ENCODE assay signal across 14 cellular contexts in the genomic region with DNA sequence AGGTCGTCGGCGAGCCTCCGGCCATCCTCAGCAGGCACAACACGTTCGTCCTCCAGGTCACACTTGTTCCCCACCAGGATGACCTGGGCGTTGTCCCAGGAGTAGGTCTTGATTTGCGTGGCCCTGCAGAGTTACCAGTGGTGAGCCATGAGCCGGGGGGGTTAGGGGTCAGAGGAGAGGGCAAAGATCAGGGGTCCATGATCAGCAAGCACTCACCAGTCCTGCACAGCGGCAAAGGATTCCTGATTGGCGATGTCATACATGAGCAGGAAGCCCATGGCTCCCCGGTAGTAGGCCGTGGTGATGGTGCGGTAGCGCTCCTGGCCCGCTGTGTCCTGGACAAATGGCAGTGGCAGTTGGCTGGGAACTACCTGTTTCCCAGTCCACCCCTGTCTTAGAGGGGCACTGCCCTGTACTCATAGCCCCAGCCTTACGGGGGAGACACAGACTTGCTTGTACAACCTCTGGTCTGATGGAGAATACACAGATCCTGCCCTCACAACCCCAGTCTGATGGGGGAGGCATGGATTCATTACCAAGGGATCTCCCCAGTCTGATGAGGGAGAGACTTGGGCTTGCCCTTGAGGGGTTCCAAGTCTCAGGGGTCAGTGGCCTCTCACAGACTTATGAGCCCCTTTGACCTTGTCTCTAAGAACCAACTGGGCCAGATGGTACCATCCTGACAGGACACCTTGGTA. TPM values are rescaled to one million over a fixed set of nuclear protein-coding genes. Genes with fewer than 3 reads are reported as not detected.
DNase-seq lines count a peak whose midpoint lies in the region; ATAC-seq, FAIRE-seq and TF ChIP-seq lines count a peak whose summit lies in the region.
"Had no signal": no experiment of that assay in that cellular context is flagged by ENCODE, and none has a peak within 500 bp of the region (broad histone marks: within the 10 kb centered on the region; RNA-seq: fewer than 3 reads in every experiment).

No MANE protein-coding gene starts in this region.

- intact Hi-C loops in K562 (cut with micrococcal nuclease): no loop called here

- in situ Hi-C loops in K562 (cut with MboI): no loop called here
- in situ Hi-C loops in GM23248 (cut with MboI): no loop called here

- no peaks in the 10 kb centered on the region for H3K9me1 ChIP-seq in K562 (ENCODE audit: control insufficient read depth, insufficient read depth, low read length)

- H3K9ac ChIP-seq in SK-N-SH (no peak overlapping the region), K562 (ENCODE audit: insufficient read depth in 1 of 2, low read depth in 2 of 2, low read length in 2 of 2) (no peak overlapping the region), mesendoderm (ENCODE audit: low read length) (no peak overlapping the region), GM23248 (no peak overlapping the region)
- H3K9ac ChIP-seq: BLaER1 had no signal

- POLR2A ChIA-PET in SK-N-SH (lab: Yijun Ruan, JAX) (no interaction called here), K562 (lab: Yijun Ruan, JAX) (interaction anchor here (1.5 kb wide), 1 partner anchor 10 kb away, joined by 4 read pairs; a partner anchor contains a TSS)

- no peak overlapping the region for H3K4me2 ChIP-seq in SK-N-SH
- no peak overlapping the region for H3K4me2 ChIP-seq in K562 (ENCODE audit: insufficient read depth, low read length)
- H3K4me2 ChIP-seq in mesendoderm (ENCODE audit: low read length): no peak overlapping the region
- no peak overlapping the region for H3K4me2 ChIP-seq in GM23248 (ENCODE audit: unreplicated experiment)
- H3K4me2 ChIP-seq: BLaER1 had no signal

- no peak overlapping the region for H2BK120ac ChIP-seq in mesendoderm (ENCODE audit: low read depth, low read length)

- H3K79me1 ChIP-seq in mesendoderm (ENCODE audit: low read length): no peaks in the 10 kb centered on the region

- H3K9me3 ChIP-seq in SK-N-SH (no peaks in the 10 kb centered on the region), K562 (replicated peaks; ENCODE audit: control insufficient read depth, insufficient read depth, low read depth, low read length) (no peaks in the 10 kb centered on the region), GM23248 (ENCODE audit: low read depth) (no peaks in the 10 kb centered on the region)

- H4K5ac ChIP-seq in mesendoderm (ENCODE audit: low read length): no peak overlapping the region

- H3K27ac ChIP-seq in SK-N-SH (ENCODE audit: low read depth in 2 of 2, low read length in 1 of 2) (no peak overlapping the region), K562 (ENCODE audit: extremely low read depth, low read depth, low read length) (no peak overlapping the region), mesendoderm (ENCODE audit: low read depth, low read length) (no peak overlapping the region), GM23248 (no peak overlapping the region)
- H3K27ac ChIP-seq: 22Rv1, BLaER1 had no signal

- H2AK5ac ChIP-seq in mesendoderm (ENCODE audit: low read length): no peak overlapping the region

- no peak for FAIRE-seq in K562 (lab: Jason Lieb, UNC)
- FAIRE-seq: H54 had no signal

- WGBS in SK-N-SH (ENCODE audit: low lambda C conversion rate): 95% methylated on average over 16 of the region's 17 CpGs
- 69% methylated on average over 15 of the region's 17 CpGs for WGBS in K562 (ENCODE audit: insufficient coverage, low coverage, missing lambda C conversion rate)
- WGBS in mesendoderm (ENCODE audit: extremely low coverage, insufficient coverage, low lambda C conversion rate): no CpG with 5 or more reads among the region's 17 CpGs
- WGBS in GM23248 (ENCODE audit: low coverage in 1 of 2, low lambda C conversion rate in 2 of 2, missing lambda C conversion rate in 2 of 2), 2 experiments: 90 to 96% methylated on average over 16 to 17 of the region's 17 CpGs

- H3K27me3 ChIP-seq in SK-N-SH (ENCODE audit: insufficient read depth) (no peaks in the 10 kb centered on the region), K562 (ENCODE audit: control insufficient read depth in 2 of 2, insufficient read depth in 2 of 2, low read length in 2 of 2) (no peaks in the 10 kb centered on the region), mesendoderm (ENCODE audit: insufficient read depth, low read length, poor library complexity) (no peaks in the 10 kb centered on the region), GM23248 (replicated peaks; ENCODE audit: insufficient read depth) (no peaks in the 10 kb centered on the region)
- H3K27me3 ChIP-seq: BLaER1 had no signal

- ATAC-seq in SK-N-SH treated with all-trans-retinoic acid at 6 μM for 48 hours (no peak), K562 (no peak), HG03139 (IDR thresholded peaks at IDR 0.05; ENCODE audit: unreplicated experiment) (no peak)
- ATAC-seq: HCT116 had no signal

- TF ChIP-seq RAD21 in SK-N-SH (IDR thresholded peaks at IDR 0.05; ENCODE audit: low read length) (no peak), K562 (CRISPR knock-in tag; conservative IDR thresholded peaks at IDR 0.05 in 1 of 2, IDR thresholded peaks at IDR 0.05 in 1 of 2) (no peak)

- H3K9me2 ChIP-seq in SK-N-SH (no peaks in the 10 kb centered on the region), GM23248 (ENCODE audit: insufficient read depth) (no peaks in the 10 kb centered on the region)

- H3K4ac ChIP-seq in mesendoderm (ENCODE audit: low read depth, low read length): no peak overlapping the region

- H2AFZ ChIP-seq in SK-N-SH (ENCODE audit: low read depth) (no peak overlapping the region), K562 (ENCODE audit: low read depth, low read length) (no peak overlapping the region), GM23248 (no peak overlapping the region)

- H3F3A ChIP-seq in SK-N-SH (replicated peaks; ENCODE audit: insufficient read depth): peaks cover 3% of the 10 kb centered on the region
- no peaks in the 10 kb centered on the region for H3F3A ChIP-seq in GM23248 (ENCODE audit: insufficient read depth)

- no peak overlapping the region for H4K8ac ChIP-seq in mesendoderm (ENCODE audit: low read depth, low read length)

- no peaks in the 10 kb centered on the region for H4K20me1 ChIP-seq in SK-N-SH (ENCODE audit: insufficient read depth)
- H4K20me1 ChIP-seq in K562 (replicated peaks; ENCODE audit: control insufficient read depth, insufficient read depth, low read length): no peaks in the 10 kb centered on the region
- no peaks in the 10 kb centered on the region for H4K20me1 ChIP-seq in GM23248 (ENCODE audit: insufficient read depth)

- peak; percentile 2 for DNase-seq in SK-N-SH
- DNase-seq in K562 (ENCODE audit: extremely low read depth in 1 of 4, low spot score in 3 of 4): no peak
- peak; percentile 40 for DNase-seq in mesendoderm
- DNase-seq in GM23248: no peak
- no peak for DNase-seq in NCI-H1930 (lab: John Stamatoyannopoulos, UW)
- DNase-seq: AML-193; CD4-positive, CD25-positive, alpha-beta regulatory T cell; DMS53 had no signal

- TF ChIP-seq EP300 in SK-N-SH (IDR thresholded peaks at IDR 0.05; ENCODE audit: borderline replicate concordance in 1 of 2, low read depth in 1 of 2, low read length in 1 of 2): no peak
- TF ChIP-seq EP300 in K562 (IDR thresholded peaks at IDR 0.05; ENCODE audit: low read length): no peak

- no peak overlapping the region for H3K23ac ChIP-seq in mesendoderm (ENCODE audit: low read length)

- BruUV-seq in K562 (replicated peaks; lab: Mats Ljungman, UMichigan): no TSS peak

- TF ChIP-seq CTCF in SK-N-SH (IDR thresholded peaks at IDR 0.05) (no peak), K562 (IDR thresholded peaks at IDR 0.05 in 2 of 3, conservative IDR thresholded peaks at IDR 0.05 in 1 of 3; ENCODE audit: insufficient read depth in 2 of 3, low read depth in 1 of 3, low read length in 3 of 3) (no peak)

- no peak for TF ChIP-seq POLR2A in K562 (conservative IDR thresholded peaks at IDR 0.05)

- H3K4me3 ChIP-seq in SK-N-SH (ENCODE audit: low read depth in 2 of 2, low read length in 1 of 2): no peak overlapping the region
- H3K4me3 ChIP-seq in K562: no peak overlapping the region
- no peak overlapping the region for H3K4me3 ChIP-seq in mesendoderm (ENCODE audit: low read length)
- H3K4me3 ChIP-seq in GM23248: no peak overlapping the region
- H3K4me3 ChIP-seq: BLaER1 had no signal

- CTCF ChIA-PET in SK-N-SH (lab: Yijun Ruan, JAX) (no interaction called here), K562 (lab: Yijun Ruan, JAX; ENCODE audit: low intra/inter-chr PET ratio) (no interaction called here)

- no peaks in the 10 kb centered on the region for H3K79me2 ChIP-seq in SK-N-SH (ENCODE audit: insufficient read depth)
- no peaks in the 10 kb centered on the region for H3K79me2 ChIP-seq in K562 (ENCODE audit: control insufficient read depth, insufficient read depth, low read length)
- no peaks in the 10 kb centered on the region for H3K79me2 ChIP-seq in mesendoderm (ENCODE audit: control insufficient read depth, insufficient read depth, low read length)
- H3K79me2 ChIP-seq in GM23248 (ENCODE audit: insufficient read depth): no peaks in the 10 kb centered on the region

- no peak overlapping the region for H3K18ac ChIP-seq in mesendoderm (ENCODE audit: low read length)

- H3K4me1 ChIP-seq in SK-N-SH (ENCODE audit: control insufficient read depth in 1 of 2, insufficient read depth in 2 of 2, low read depth in 1 of 2, low read length in 1 of 2) (peaks cover 0 to 13% of the 10 kb centered on the region in 2 experiments; a peak in 1 of 4 replicates), K562 (replicated peaks in 1 of 2; ENCODE audit: control insufficient read depth in 2 of 2, insufficient read depth in 2 of 2, low read length in 2 of 2) (peaks cover 3 to 21% of the 10 kb centered on the region in 2 experiments; a peak in 3 of 5 replicates), mesendoderm (ENCODE audit: control insufficient read depth, low read depth, low read length) (peaks cover 2% of the 10 kb centered on the region), GM23248 (ENCODE audit: insufficient read depth) (0 out of 2 replicates have a peak, but pooled peaks cover 5% of the 10 kb centered on the region)

- H2BK5ac ChIP-seq in mesendoderm (ENCODE audit: low read length): no peak overlapping the region

- no peak overlapping the region for H2BK15ac ChIP-seq in mesendoderm (replicated peaks; ENCODE audit: low read depth)

- no peak overlapping the region for H3K56ac ChIP-seq in mesendoderm (ENCODE audit: low read length)

- H3K36me3 ChIP-seq in SK-N-SH (replicated peaks in 1 of 2; ENCODE audit: control insufficient read depth in 1 of 2, insufficient read depth in 2 of 2, low read length in 1 of 2): peaks cover 8 to 13% of the 10 kb centered on the region in 2 experiments
- no peaks in the 10 kb centered on the region for H3K36me3 ChIP-seq in K562 (ENCODE audit: control insufficient read depth, insufficient read depth, low read length)
- H3K36me3 ChIP-seq in mesendoderm (ENCODE audit: control insufficient read depth, insufficient read depth, low read length): no peaks in the 10 kb centered on the region
- no peaks in the 10 kb centered on the region for H3K36me3 ChIP-seq in GM23248 (ENCODE audit: low read depth)

RNA-seq across cellular contexts. Expression of a gene that starts 3.9 kb away (rescaled TPM):
- polyA plus RNA-seq in SK-N-SH (2012; rRNA removed): 25.0 and 27.0 TPM in 2 replicates
- 11.2 and 17.2 TPM in 2 replicates for polyA plus RNA-seq in SK-N-SH (2012; cell fraction: cytosol; rRNA removed)
- polyA plus RNA-seq in SK-N-SH (2012; cell fraction: nucleus; rRNA removed): 30.6 and 31.2 TPM in 2 replicates
- 3.0 and 8.8 TPM in 2 replicates for total RNA-seq in K562 (2011; cell fraction: chromatin; rRNA removed; ENCODE audit: low replicate concordance)
- 2.5 and 3.2 TPM in 2 replicates for total RNA-seq in K562 (2011; cell fraction: nucleolus; rRNA removed)
- 2.6 TPM in 2 replicates for total RNA-seq in K562 (2011; cell fraction: nucleoplasm; rRNA removed)
- total RNA-seq in K562 (2014; rRNA removed): 1.2 and 1.6 TPM in 2 replicates
- 1.3 and 1.4 TPM in 2 replicates for total RNA-seq in K562 (2014; rRNA removed; fragmentation: Illumina TruSeq; extraction: Trizol)
- 1.8 and 1.9 TPM in 2 replicates for total RNA-seq in K562 (2015; rRNA removed; fragmentation: Illumina TruSeq; extraction: Trizol)
- 3.3 and 4.5 TPM in 2 replicates for total RNA-seq in K562 (2021)
- polyA plus RNA-seq in K562 (2011; rRNA removed): 3.0 and 3.8 TPM in 2 replicates
- 2.6 and 3.9 TPM in 2 replicates for polyA plus RNA-seq in K562 (2011; cell fraction: cytosol; rRNA removed)
- polyA plus RNA-seq in K562 (2011; cell fraction: nucleus; rRNA removed): 1.3 and 1.7 TPM in 2 replicates
- 1.1 and 2.3 TPM in 2 replicates for polyA plus RNA-seq in K562 (2012)
- polyA plus RNA-seq in K562 (2014; fragmentation: Illumina TruSeq; extraction: Trizol): 0.89 and 1.4 TPM in 2 replicates
- polyA plus RNA-seq in K562 (2014; fragmentation: Nextera tagmentation; extraction: Ambion mirVana): 1 to 10 TPM in 1 of 2 experiments, under 1 TPM in 1; 0.34 to 1.1 TPM
- polyA plus RNA-seq in K562 (2014; rRNA removed): 1.5 and 1.9 TPM in 2 replicates
- polyA minus RNA-seq in K562 (2011; rRNA and poly(A)+ RNA removed): 7.1 and 8.6 TPM in 2 replicates
- polyA minus RNA-seq in K562 (2011; cell fraction: cytosol; rRNA and poly(A)+ RNA removed): 2.7 and 4.4 TPM in 2 replicates
- polyA minus RNA-seq in K562 (2011; cell fraction: nucleus; rRNA and poly(A)+ RNA removed): 1.2 and 1.6 TPM in 2 replicates
- 4.4 TPM for polyA plus RNA-seq in mesendoderm (2013, experiment 1 of 2)
- polyA plus RNA-seq in mesendoderm (2013, experiment 2 of 2): 4.7 TPM
- total RNA-seq in GM23248 (2014; rRNA removed; shearing (Covaris generic)): 5.1 and 9.0 TPM in 2 replicates
- 3.7 and 4.3 TPM in 2 replicates for polyA plus RNA-seq in GM23248 (2016; fragmentation: Nextera tagmentation; extraction: Ambion mirVana)

RNA-seq across cellular contexts. Expression of a gene that starts 10.5 kb away (rescaled TPM):
- polyA plus RNA-seq in SK-N-SH (2012; rRNA removed): 209 and 219 TPM in 2 replicates
- 112 and 154 TPM in 2 replicates for polyA plus RNA-seq in SK-N-SH (2012; cell fraction: cytosol; rRNA removed)
- 172 and 193 TPM in 2 replicates for polyA plus RNA-seq in SK-N-SH (2012; cell fraction: nucleus; rRNA removed)
- 24.9 and 71.9 TPM in 2 replicates for total RNA-seq in K562 (2011; cell fraction: chromatin; rRNA removed; ENCODE audit: low replicate concordance)
- 125 and 126 TPM in 2 replicates for total RNA-seq in K562 (2011; cell fraction: nucleolus; rRNA removed)
- 67.8 and 77.4 TPM in 2 replicates for total RNA-seq in K562 (2011; cell fraction: nucleoplasm; rRNA removed)
- 63.3 and 68.9 TPM in 2 replicates for total RNA-seq in K562 (2014; rRNA removed)
- 21.2 and 26.1 TPM in 2 replicates for total RNA-seq in K562 (2014; rRNA removed; fragmentation: Illumina TruSeq; extraction: Trizol)
- total RNA-seq in K562 (2015; rRNA removed; fragmentation: Illumina TruSeq; extraction: Trizol): 32.0 and 33.7 TPM in 2 replicates
- 44.1 and 45.6 TPM in 2 replicates for total RNA-seq in K562 (2021)
- 57.7 and 68.8 TPM in 2 replicates for polyA plus RNA-seq in K562 (2011; rRNA removed)
- polyA plus RNA-seq in K562 (2011; cell fraction: cytosol; rRNA removed): 179 and 221 TPM in 2 replicates
- 92.4 and 97.3 TPM in 2 replicates for polyA plus RNA-seq in K562 (2011; cell fraction: nucleus; rRNA removed)
- polyA plus RNA-seq in K562 (2012): 57.1 and 57.4 TPM in 2 replicates
- polyA plus RNA-seq in K562 (2014; fragmentation: Illumina TruSeq; extraction: Trizol): 72.6 and 73.2 TPM in 2 replicates
- polyA plus RNA-seq in K562 (2014; fragmentation: Nextera tagmentation; extraction: Ambion mirVana): 10 to 100 TPM; 21.3 to 27.3 TPM
- polyA plus RNA-seq in K562 (2014; rRNA removed): 81.5 and 83.8 TPM in 2 replicates
- polyA minus RNA-seq in K562 (2011; rRNA and poly(A)+ RNA removed): 30.4 and 35.1 TPM in 2 replicates
- 26.4 and 28.5 TPM in 2 replicates for polyA minus RNA-seq in K562 (2011; cell fraction: cytosol; rRNA and poly(A)+ RNA removed)
- 4.7 and 11.6 TPM in 2 replicates for polyA minus RNA-seq in K562 (2011; cell fraction: nucleus; rRNA and poly(A)+ RNA removed)
- polyA plus RNA-seq in mesendoderm (2013, experiment 1 of 2): 85.8 TPM
- polyA plus RNA-seq in mesendoderm (2013, experiment 2 of 2): 83.6 TPM
- total RNA-seq in GM23248 (2014; rRNA removed; shearing (Covaris generic)): 66.1 and 152 TPM in 2 replicates
- 84.6 and 90.1 TPM in 2 replicates for polyA plus RNA-seq in GM23248 (2016; fragmentation: Nextera tagmentation; extraction: Ambion mirVana)

RNA-seq across cellular contexts. Expression of a gene that starts 10.7 kb away (rescaled TPM):
- polyA plus RNA-seq in SK-N-SH (2012; rRNA removed) (25.2 and 30.1 TPM in 2 replicates), K562 (2011; rRNA removed) (6.8 and 9.4 TPM in 2 replicates), K562 (2014; fragmentation: Illumina TruSeq; extraction: Trizol) (8.9 and 10.1 TPM in 2 replicates), K562 (2014; fragmentation: Nextera tagmentation; extraction: Ambion mirVana) (1 to 10 TPM in 1 of 2 experiments, under 1 TPM in 1; 0.68 to 2.5 TPM), K562 (2014; rRNA removed) (6.8 and 8.6 TPM in 2 replicates), GM23248 (2016; fragmentation: Nextera tagmentation; extraction: Ambion mirVana) (11.4 and 16.5 TPM in 2 replicates)
- polyA plus RNA-seq in SK-N-SH (2012; cell fraction: cytosol; rRNA removed): 11.0 and 15.1 TPM in 2 replicates
- 160 and 203 TPM in 2 replicates for polyA plus RNA-seq in SK-N-SH (2012; cell fraction: nucleus; rRNA removed)
- total RNA-seq in K562 (2011; cell fraction: chromatin; rRNA removed; ENCODE audit: low replicate concordance): 35.6 and 69.3 TPM in 2 replicates
- total RNA-seq in K562 (2011; cell fraction: nucleolus; rRNA removed): 24.6 and 29.0 TPM in 2 replicates
- 35.5 and 35.6 TPM in 2 replicates for total RNA-seq in K562 (2011; cell fraction: nucleoplasm; rRNA removed)
- total RNA-seq in K562 (2014; rRNA removed) (3.6 and 3.7 TPM in 2 replicates), K562 (2014; rRNA removed; fragmentation: Illumina TruSeq; extraction: Trizol) (3.1 and 3.9 TPM in 2 replicates), K562 (2015; rRNA removed; fragmentation: Illumina TruSeq; extraction: Trizol) (3.9 and 4.7 TPM in 2 replicates), K562 (2021) (5.9 and 7.6 TPM in 2 replicates)
- 5.8 and 5.9 TPM in 2 replicates for polyA plus RNA-seq in K562 (2011; cell fraction: cytosol; rRNA removed)
- polyA plus RNA-seq in K562 (2011; cell fraction: nucleus; rRNA removed): 52.3 and 65.7 TPM in 2 replicates
- polyA plus RNA-seq in K562 (2012): 13.1 and 29.9 TPM in 2 replicates
- polyA minus RNA-seq in K562 (2011; rRNA and poly(A)+ RNA removed): 2.1 and 3.3 TPM in 2 replicates
- not detected in 2 replicates for polyA minus RNA-seq in K562 (2011; cell fraction: cytosol; rRNA and poly(A)+ RNA removed)
- polyA minus RNA-seq in K562 (2011; cell fraction: nucleus; rRNA and poly(A)+ RNA removed): 14.4 and 14.7 TPM in 2 replicates
- polyA plus RNA-seq in mesendoderm (2013, experiment 1 of 2): 1.7 TPM
- polyA plus RNA-seq in mesendoderm (2013, experiment 2 of 2): 2.0 TPM
- 8.5 and 11.6 TPM in 2 replicates for total RNA-seq in GM23248 (2014; rRNA removed; shearing (Covaris generic))

RNA-seq across cellular contexts. Expression of a gene that starts 19.6 kb away (rescaled TPM):
- polyA plus RNA-seq in SK-N-SH (2012; rRNA removed) (18.9 and 26.2 TPM in 2 replicates), K562 (2011; rRNA removed) (3.4 and 6.3 TPM in 2 replicates), K562 (2014; fragmentation: Illumina TruSeq; extraction: Trizol) (8.1 and 12.8 TPM in 2 replicates), K562 (2014; fragmentation: Nextera tagmentation; extraction: Ambion mirVana) (under 1 TPM; 0.49 TPM), K562 (2014; rRNA removed) (8.6 and 10.0 TPM in 2 replicates), GM23248 (2016; fragmentation: Nextera tagmentation; extraction: Ambion mirVana) (52.0 TPM in 2 replicates)
- 10.6 and 17.6 TPM in 2 replicates for polyA plus RNA-seq in SK-N-SH (2012; cell fraction: cytosol; rRNA removed)
- 54.9 and 71.2 TPM in 2 replicates for polyA plus RNA-seq in SK-N-SH (2012; cell fraction: nucleus; rRNA removed)
- total RNA-seq in K562 (2011; cell fraction: chromatin; rRNA removed; ENCODE audit: low replicate concordance): 8.1 and 27.1 TPM in 2 replicates
- total RNA-seq in K562 (2011; cell fraction: nucleolus; rRNA removed): 25.7 and 35.0 TPM in 2 replicates
- 21.9 and 29.8 TPM in 2 replicates for total RNA-seq in K562 (2011; cell fraction: nucleoplasm; rRNA removed)
- total RNA-seq in K562 (2014; rRNA removed) (4.4 and 11.2 TPM in 2 replicates), K562 (2014; rRNA removed; fragmentation: Illumina TruSeq; extraction: Trizol) (1.8 and 2.1 TPM in 2 replicates), K562 (2015; rRNA removed; fragmentation: Illumina TruSeq; extraction: Trizol) (2.6 and 3.1 TPM in 2 replicates), K562 (2021) (15.9 and 17.6 TPM in 2 replicates)
- polyA plus RNA-seq in K562 (2011; cell fraction: cytosol; rRNA removed): 5.2 and 13.0 TPM in 2 replicates
- polyA plus RNA-seq in K562 (2011; cell fraction: nucleus; rRNA removed): 21.6 and 30.6 TPM in 2 replicates
- polyA plus RNA-seq in K562 (2012): 16.0 and 16.8 TPM in 2 replicates
- 1.1 and 2.5 TPM in 2 replicates for polyA minus RNA-seq in K562 (2011; rRNA and poly(A)+ RNA removed)
- 6.1 and 10.4 TPM in 2 replicates for polyA minus RNA-seq in K562 (2011; cell fraction: cytosol; rRNA and poly(A)+ RNA removed)
- polyA minus RNA-seq in K562 (2011; cell fraction: nucleus; rRNA and poly(A)+ RNA removed): 7.2 and 8.5 TPM in 2 replicates
- polyA plus RNA-seq in mesendoderm (2013, experiment 1 of 2): 5.8 TPM
- polyA plus RNA-seq in mesendoderm (2013, experiment 2 of 2): 5.9 TPM
- 39.7 and 67.8 TPM in 2 replicates for total RNA-seq in GM23248 (2014; rRNA removed; shearing (Covaris generic))

RNA-seq across cellular contexts. Expression of a gene that starts 38.9 kb away (rescaled TPM):
- 2.8 and 3.0 TPM in 2 replicates for polyA plus RNA-seq in SK-N-SH (2012; rRNA removed)
- 1.5 and 2.2 TPM in 2 replicates for polyA plus RNA-seq in SK-N-SH (2012; cell fraction: cytosol; rRNA removed)
- polyA plus RNA-seq in SK-N-SH (2012; cell fraction: nucleus; rRNA removed): 5.3 and 6.2 TPM in 2 replicates
- 1.5 and 2.6 TPM in 2 replicates for total RNA-seq in K562 (2011; cell fraction: chromatin; rRNA removed; ENCODE audit: low replicate concordance)
- total RNA-seq in K562 (2011; cell fraction: nucleolus; rRNA removed): 2.6 and 3.5 TPM in 2 replicates
- total RNA-seq in K562 (2011; cell fraction: nucleoplasm; rRNA removed): 2.3 and 3.1 TPM in 2 replicates
- total RNA-seq in K562 (2014; rRNA removed): 2.8 and 3.9 TPM in 2 replicates
- 0.77 and 0.80 TPM in 2 replicates for total RNA-seq in K562 (2014; rRNA removed; fragmentation: Illumina TruSeq; extraction: Trizol)
- 1.9 and 2.3 TPM in 2 replicates for total RNA-seq in K562 (2015; rRNA removed; fragmentation: Illumina TruSeq; extraction: Trizol)
- 2.5 and 3.0 TPM in 2 replicates for total RNA-seq in K562 (2021)
- polyA plus RNA-seq in K562 (2011; rRNA removed): 1.3 and 1.8 TPM in 2 replicates
- 1.9 and 3.2 TPM in 2 replicates for polyA plus RNA-seq in K562 (2011; cell fraction: cytosol; rRNA removed)
- polyA plus RNA-seq in K562 (2011; cell fraction: nucleus; rRNA removed): 1.2 and 1.3 TPM in 2 replicates
- 2.9 and 3.1 TPM in 2 replicates for polyA plus RNA-seq in K562 (2012)
- 1.7 and 2.6 TPM in 2 replicates for polyA plus RNA-seq in K562 (2014; fragmentation: Illumina TruSeq; extraction: Trizol)
- polyA plus RNA-seq in K562 (2014; fragmentation: Nextera tagmentation; extraction: Ambion mirVana): under 1 TPM; 0.18 to 0.73 TPM
- 2.0 and 4.3 TPM in 2 replicates for polyA plus RNA-seq in K562 (2014; rRNA removed)
- polyA minus RNA-seq in K562 (2011; rRNA and poly(A)+ RNA removed): 0.51 and 0.67 TPM in 2 replicates
- 0.48 TPM in 1 of 2 replicates, not detected in the other for polyA minus RNA-seq in K562 (2011; cell fraction: cytosol; rRNA and poly(A)+ RNA removed)
- polyA minus RNA-seq in K562 (2011; cell fraction: nucleus; rRNA and poly(A)+ RNA removed): 0.54 and 2.1 TPM in 2 replicates
- 6.2 TPM for polyA plus RNA-seq in mesendoderm (2013, experiment 1 of 2)
- 6.6 TPM for polyA plus RNA-seq in mesendoderm (2013, experiment 2 of 2)
- 0.32 TPM in 1 of 2 replicates, not detected in the other for total RNA-seq in GM23248 (2014; rRNA removed; shearing (Covaris generic))
- 1.3 and 1.4 TPM in 2 replicates for polyA plus RNA-seq in GM23248 (2016; fragmentation: Nextera tagmentation; extraction: Ambion mirVana)

Comparison
In these comparisons a context has a peak if more than half of its experiments do, and no peak if none do; other contexts are left out.
1. DNase-seq: peak in SK-N-SH (single experiment) and mesendoderm (single experiment); none in K562 (0 of 4), GM23248 (single experiment) and NCI-H1930 (0 of 2).